25 cellular contexts compared by ENCODE assay signal in the genomic region with DNA sequence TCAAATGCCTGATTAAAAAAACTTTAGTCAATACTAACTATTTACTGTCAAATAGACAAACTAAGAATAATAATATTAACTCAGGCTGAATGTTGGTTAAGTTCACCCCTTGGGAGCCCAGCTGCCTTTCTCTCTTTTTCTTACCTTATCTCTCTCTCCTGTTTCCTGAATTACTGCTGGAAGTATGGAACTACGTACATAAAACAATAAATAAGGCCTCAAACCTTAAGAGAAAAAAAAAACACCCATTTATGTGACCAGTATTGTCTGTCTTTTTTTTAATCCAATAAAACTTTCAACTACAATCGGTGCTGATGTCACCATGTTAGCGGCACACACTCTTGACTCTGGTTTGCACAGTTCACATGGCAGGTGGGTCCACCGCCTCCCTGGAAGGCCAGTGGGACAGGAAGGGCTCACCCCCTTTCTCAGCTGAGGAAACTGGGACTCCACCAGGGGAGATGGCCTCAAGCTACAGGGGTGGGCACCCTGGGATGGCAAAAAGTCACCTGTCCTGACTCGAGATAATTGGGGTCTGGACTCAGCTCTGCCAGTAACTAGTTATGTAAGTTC. TPM values are rescaled to one million over a fixed set of nuclear protein-coding genes. Genes with fewer than 3 reads are reported as not detected.
DNase-seq lines count a peak whose midpoint lies in the region; ATAC-seq and TF ChIP-seq lines count a peak whose summit lies in the region.
"Had no signal": no experiment of that assay in that cellular context is flagged by ENCODE, and none has a peak within 500 bp of the region (broad histone marks: within the 10 kb centered on the region; RNA-seq: fewer than 3 reads in every experiment).

No MANE protein-coding gene starts in this region.

- H3K4me1 Mint-ChIP-seq in T-helper 1 cell treated with Interleukin-12 subunit alpha and Interleukin-12 subunit beta and Interleukin-4 antibody, amounts not matched to agents 30 μg/mL and 1 μg/mL, for 36 hours (ENCODE audit: low read depth): peaks cover 81% of the 10 kb centered on the region
- peaks cover 90% of the 10 kb centered on the region for H3K4me1 Mint-ChIP-seq in CD4-positive, alpha-beta T cell (ENCODE audit: low read depth)
- H3K4me1 Mint-ChIP-seq in activated T-cell treated with anti-CD3 and anti-CD28 coated beads, Interleukin-2, amount 50 U/mL, for 4 hours (ENCODE audit: low read depth): peaks cover 88% of the 10 kb centered on the region

- peak overlapping the region; percentile 98 for H3K27ac Mint-ChIP-seq in T-helper 1 cell treated with Interleukin-12 subunit alpha and Interleukin-12 subunit beta and Interleukin-4 antibody, amounts not matched to agents 30 μg/mL and 1 μg/mL, for 36 hours
- peak overlapping the region; percentile 99 for H3K27ac Mint-ChIP-seq in CD4-positive, alpha-beta T cell

- peak overlapping the region; percentile 85 for H3K4me3 Mint-ChIP-seq in T-helper 1 cell treated with Interleukin-12 subunit alpha and Interleukin-12 subunit beta and Interleukin-4 antibody, amounts not matched to agents 30 μg/mL and 1 μg/mL, for 36 hours
- peak overlapping the region; percentile 83 for H3K4me3 Mint-ChIP-seq in CD4-positive, alpha-beta T cell
- H3K4me3 Mint-ChIP-seq in activated T-cell treated with anti-CD3 and anti-CD28 coated beads, Interleukin-2, amount 50 U/mL, for 4 hours: peak overlapping the region; percentile 69

- peak overlapping the region; percentile 97 for H3K27ac ChIP-seq in CD4-positive, alpha-beta T cell (ENCODE audit: low read depth, low read length)
- H3K27ac ChIP-seq: 22Rv1, PC-9, psoas muscle, SJCRH30 had no signal

- no peaks in the 10 kb centered on the region for H3K9me3 ChIP-seq in CD4-positive, alpha-beta T cell (ENCODE audit: control insufficient read depth, low read length)
- H3K9me3 ChIP-seq: heart right ventricle, psoas muscle, SJCRH30 had no signal

- H3K9me3 Mint-ChIP-seq in T-helper 1 cell treated with Interleukin-12 subunit alpha and Interleukin-12 subunit beta and Interleukin-4 antibody, amounts not matched to agents 30 μg/mL and 1 μg/mL, for 36 hours: no peaks in the 10 kb centered on the region
- H3K9me3 Mint-ChIP-seq in CD4-positive, alpha-beta T cell: no peaks in the 10 kb centered on the region
- no peaks in the 10 kb centered on the region for H3K9me3 Mint-ChIP-seq in activated T-cell treated with anti-CD3 and anti-CD28 coated beads, Interleukin-2, amount 50 U/mL, for 4 hours

- peaks cover 48% of the 10 kb centered on the region for H3K36me3 Mint-ChIP-seq in T-helper 1 cell treated with Interleukin-12 subunit alpha and Interleukin-12 subunit beta and Interleukin-4 antibody, amounts not matched to agents 30 μg/mL and 1 μg/mL, for 36 hours (ENCODE audit: low read depth)
- peaks cover 92% of the 10 kb centered on the region for H3K36me3 Mint-ChIP-seq in CD4-positive, alpha-beta T cell (ENCODE audit: low read depth)
- peaks cover 18% of the 10 kb centered on the region for H3K36me3 Mint-ChIP-seq in activated T-cell treated with anti-CD3 and anti-CD28 coated beads, Interleukin-2, amount 50 U/mL, for 4 hours (ENCODE audit: insufficient read depth)

- CTCF ChIA-PET in CD4-positive, alpha-beta T cell (lab: Charles Lee): interaction anchor here (0.9 to 5.0 kb wide), 6 partner anchors 8 to 62 kb away, joined by 3 to 37 read pairs (median 4); no protein-coding TSS in a partner anchor

- DNase-seq in T-helper 1 cell: no peak
- DNase-seq in CD4-positive, alpha-beta T cell: no peak
- no peak for DNase-seq in activated T-cell treated with anti-CD3 and anti-CD28 coated beads, Interleukin-2, amount 50 U/mL, for 4 hours
- DNase-seq in left colon: no peak
- DNase-seq in RKO (ENCODE audit: low spot score): no peak
- DNase-seq in SHP77 treated with DMSO at 0.1 percent for 48 hours (lab: John Stamatoyannopoulos, UW): no peak
- DNase-seq: activated CD4-positive, CD25-positive, alpha-beta regulatory T cell; AML-193; amygdala; HCEC 1CT; heart right ventricle; Kasumi-1; left ventricle myocardium superior; NCI-H1048; NCI-H2029; PC-9; psoas muscle; SJCRH30; stimulated activated CD4-positive, alpha-beta T cell treated with anti-CD3 and anti-CD28 coated beads, Interleukin-1b, Interleukin-23, amount 100 ng/mL, for 48 hours; stimulated activated naive CD4-positive, alpha-beta T cell treated with Interleukin-2 at 50 U/mL for 16 hours; T1000; trophoblast cell had no signal

- peak; percentile 23 for ATAC-seq in CD4-positive, alpha-beta T cell (ENCODE audit: poor library complexity)
- no peak for ATAC-seq in activated T-cell treated with anti-CD3 and anti-CD28 coated beads, Interleukin-2, amount 50 U/mL, for 4 hours
- ATAC-seq in left colon (peak; percentile 38), HG03095 (IDR thresholded peaks at IDR 0.05; ENCODE audit: unreplicated experiment) (no peak)
- ATAC-seq: heart right ventricle, left ventricle myocardium superior, psoas muscle had no signal

- no peaks in the 10 kb centered on the region for H3K27me3 Mint-ChIP-seq in T-helper 1 cell treated with Interleukin-12 subunit alpha and Interleukin-12 subunit beta and Interleukin-4 antibody, amounts not matched to agents 30 μg/mL and 1 μg/mL, for 36 hours (ENCODE audit: low read depth)
- H3K27me3 Mint-ChIP-seq in CD4-positive, alpha-beta T cell: no peaks in the 10 kb centered on the region
- no peaks in the 10 kb centered on the region for H3K27me3 Mint-ChIP-seq in activated T-cell treated with anti-CD3 and anti-CD28 coated beads, Interleukin-2, amount 50 U/mL, for 4 hours (ENCODE audit: low read depth)

- intact Hi-C loops in CD4-positive, alpha-beta T cell (cut with DNase I, micrococcal nuclease): loop anchor here in 1 of 2 experiments (1.0 kb wide), 1 partner anchor 9 kb away; no protein-coding TSS in a partner anchor
- intact Hi-C loops in left colon (cut with DNase I, micrococcal nuclease): no loop called here

- H3K27me3 ChIP-seq in CD4-positive, alpha-beta T cell (ENCODE audit: control insufficient read depth, insufficient read depth, low read length): no peaks in the 10 kb centered on the region
- H3K27me3 ChIP-seq: SJCRH30 had no signal

- TF ChIP-seq CTCF in CD4-positive, alpha-beta T cell (IDR thresholded peaks at IDR 0.05): no peak

- POLR2A ChIA-PET in CD4-positive, alpha-beta T cell (lab: Charles Lee): interaction anchor here (0.9 to 83.0 kb wide), 4 partner anchors 7 to 1115 kb away, joined by 4 to 4389 read pairs (median 2196); a partner anchor contains a TSS

RNA-seq across cellular contexts. Expression of a gene that starts 21.3 kb away (rescaled TPM):
- 100 to 1,000 TPM; 244 to 254 TPM for total RNA-seq in CD4-positive, alpha-beta T cell
- 10 to 100 TPM; 54.6 to 64.6 (median 62.4) TPM for total RNA-seq in activated T-cell treated with anti-CD3 and anti-CD28 coated beads, Interleukin-2, amount 50 U/mL, for 4 hours
- total RNA-seq in left colon: 1 to 10 TPM; 3.7 to 5.1 TPM
- total RNA-seq: PC-9 had no signal

Comparison
In these comparisons a context has a peak if more than half of its experiments do, and no peak if none do; other contexts are left out.
1. ATAC-seq: peak in CD4-positive, alpha-beta T cell (single experiment) and left colon (single experiment); none in activated T-cell treated with anti-CD3 and anti-CD28 coated beads, Interleukin-2, amount 50 U/mL, for 4 hours (0 of 2) and HG03095 (single experiment).
2. RNA of a gene that starts 21.3 kb away (total RNA-seq): 244 to 254 TPM in CD4-positive, alpha-beta T cell and 54.6 to 64.6 TPM in activated T-cell treated with anti-CD3 and anti-CD28 coated beads, Interleukin-2, amount 50 U/mL, for 4 hours; 3.7 to 5.1 TPM in left colon; every median in the first group is over 4 times any median in the second.
3. Peak in every context shown above with its lines, with median percentiles within 50 percentile points of each other: H3K4me3 Mint-ChIP-seq.